26 cellular contexts compared by ENCODE assay signal in the genomic region with DNA sequence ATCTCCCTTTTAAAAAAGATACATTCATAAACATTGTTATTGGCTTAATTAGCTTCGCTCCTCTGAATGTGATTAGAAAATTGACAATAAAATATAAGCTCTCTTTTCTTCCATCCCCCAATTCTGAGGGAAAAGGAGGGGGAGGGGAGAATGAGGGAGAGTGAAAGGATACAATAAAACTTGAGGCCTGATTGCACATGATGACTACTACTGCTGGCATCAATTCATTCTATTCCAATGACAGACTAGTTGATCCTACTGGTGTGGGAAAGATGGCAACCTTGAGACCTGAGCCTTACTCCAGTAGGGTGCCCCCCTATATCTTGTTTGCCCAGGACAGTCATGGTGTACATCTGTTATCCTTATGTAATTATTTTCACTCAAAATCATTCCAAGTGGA. TPM values are rescaled to one million over a fixed set of nuclear protein-coding genes. Genes with fewer than 3 reads are reported as not detected.
A peak's percentile ranks its signal among the peaks of the same experiment; 100 is the strongest.
DNase-seq lines count a peak whose midpoint lies in the region; ATAC-seq and TF ChIP-seq lines count a peak whose summit lies in the region.
"Had no signal": no experiment of that assay in that cellular context is flagged by ENCODE, and none has a peak within 500 bp of the region (broad histone marks: within the 10 kb centered on the region; RNA-seq: fewer than 3 reads in every experiment).

No MANE protein-coding gene starts in this region.

- no peaks in the 10 kb centered on the region for H3K9me3 Mint-ChIP-seq in CD4-positive, alpha-beta T cell
- no peaks in the 10 kb centered on the region for H3K9me3 Mint-ChIP-seq in GM23338
- H3K9me3 Mint-ChIP-seq: activated naive CD4-positive, alpha-beta T cell treated with anti-CD3 and anti-CD28 coated beads for 36 hours; neural progenitor cell; stimulated activated naive B cell treated with anti-CD40 and anti-IgM and Interleukin-4, amounts not matched to agents 10 μg/mL and 1 μg/mL and 100 μg/mL, for 72 hours had no signal

- H3K9me2 ChIP-seq in GM23338 (ENCODE audit: insufficient read depth), result no peaks in the 10 kb centered on the region

- no peak overlapping the region for H2AFZ ChIP-seq in GM23338
- H2AFZ ChIP-seq: neural progenitor cell had no signal

- H3K4me1 Mint-ChIP-seq in CD4-positive, alpha-beta T cell (ENCODE audit: low read depth), result peaks cover 23% of the 10 kb centered on the region
- H3K4me1 Mint-ChIP-seq in GM23338, result no peaks in the 10 kb centered on the region; the same call in 2 of the 3 replicates

- H3K4me3 Mint-ChIP-seq in CD4-positive, alpha-beta T cell, result no peak overlapping the region
- no peak overlapping the region for H3K4me3 Mint-ChIP-seq in GM23338
- H3K4me3 Mint-ChIP-seq: activated CD4-positive, alpha-beta T cell treated with anti-CD3 and anti-CD28 coated beads for 36 hours; activated naive CD4-positive, alpha-beta T cell treated with anti-CD3 and anti-CD28 coated beads for 36 hours; neural progenitor cell; stimulated activated naive B cell treated with anti-CD40 and anti-IgM and Interleukin-4, amounts not matched to agents 10 μg/mL and 1 μg/mL and 100 μg/mL, for 72 hours had no signal

- peaks cover 3% of the 10 kb centered on the region; the same call in 1 of the 2 replicates for H3F3A ChIP-seq in GM23338 (replicated peaks; ENCODE audit: low read depth)

- no peak for TF ChIP-seq CTCF in fibroblast of mammary gland (conservative IDR thresholded peaks at IDR 0.05; ENCODE audit: control insufficient read depth, insufficient read depth, low read depth, low read length)
- no peak for TF ChIP-seq CTCF in CD4-positive, alpha-beta T cell (IDR thresholded peaks at IDR 0.05)
- no peak for TF ChIP-seq CTCF in GM23338 (conservative IDR thresholded peaks at IDR 0.05; ENCODE audit: low read depth in 2 of 2)

- no peaks in the 10 kb centered on the region for H4K20me1 ChIP-seq in GM23338 (replicated peaks; ENCODE audit: insufficient read depth)

- peak; percentile 37 for DNase-seq in A172 (ENCODE audit: low spot score)
- DNase-seq in HT1080 (ENCODE audit: low read depth), result peak; percentile 32
- DNase-seq in SK-N-MC (ENCODE audit: low read depth, low spot score), result no peak
- DNase-seq in fibroblast of mammary gland (ENCODE audit: low read depth), result peak; percentile 32
- no peak for DNase-seq in amniotic stem cell (lab: John Stamatoyannopoulos, UW)
- no peak for DNase-seq in CD4-positive, alpha-beta T cell
- no peak for DNase-seq in effector CD8-positive, alpha-beta T cell (lab: John Stamatoyannopoulos, UW)
- DNase-seq in GM23338 (ENCODE audit: low spot score), result no peak
- DNase-seq: 8988T; activated CD4-positive, alpha-beta T cell treated with anti-CD3 and anti-CD28 coated beads for 36 hours; activated naive CD4-positive, alpha-beta T cell treated with anti-CD3 and anti-CD28 coated beads for 36 hours; activated T-cell treated with anti-CD3 and anti-CD28 coated beads, Interleukin-2, amount 50 U/mL, for 48 hours; COR-L47; DND-41; effector CD4-positive, alpha-beta T cell; esophagus squamous epithelium; GOT3; NCI-H146; NCI-H526; SHP77; stimulated activated CD4-positive, alpha-beta T cell treated with anti-CD3 and anti-CD28 coated beads, Interleukin-2, amount 100 ng/mL, for 24 hours; stimulated activated naive B cell treated with anti-CD40 and anti-IgM and Interleukin-4, amounts not matched to agents 10 μg/mL and 1 μg/mL and 100 μg/mL, for 72 hours; testis had no signal

- H3K36me3 ChIP-seq in SK-N-MC (ENCODE audit: insufficient read depth, low read length) (peaks cover 23% of the 10 kb centered on the region), GM23338 (ENCODE audit: insufficient read depth) (no peaks in the 10 kb centered on the region)
- H3K36me3 ChIP-seq: neural progenitor cell had no signal

- peaks cover 2% of the 10 kb centered on the region for H3K4me1 ChIP-seq in GM23338 (ENCODE audit: insufficient read depth)

- intact Hi-C loops in CD4-positive, alpha-beta T cell (cut with DNase I, micrococcal nuclease), result loop anchor here in 1 of 2 experiments (1.0 to 2.0 kb wide), 2 partner anchors 46 to 206 kb away; no protein-coding TSS in a partner anchor

- no peaks in the 10 kb centered on the region for H3K79me2 ChIP-seq in GM23338 (replicated peaks; ENCODE audit: insufficient read depth)

- H3K36me3 Mint-ChIP-seq in CD4-positive, alpha-beta T cell (ENCODE audit: low read depth), result peaks cover 34% of the 10 kb centered on the region
- peaks cover 2% of the 10 kb centered on the region; the same call in 1 of the 3 replicates for H3K36me3 Mint-ChIP-seq in GM23338 (ENCODE audit: low read depth)
- H3K36me3 Mint-ChIP-seq: neural progenitor cell had no signal

- ATAC-seq in CD4-positive, alpha-beta T cell (ENCODE audit: poor library complexity), result no peak
- no peak for ATAC-seq in GM23338
- ATAC-seq: activated CD4-positive, alpha-beta T cell treated with anti-CD3 and anti-CD28 coated beads for 36 hours; gastroesophageal sphincter; stimulated activated naive B cell treated with anti-CD40 and anti-IgM and Interleukin-4, amounts not matched to agents 10 μg/mL and 1 μg/mL and 100 μg/mL, for 72 hours had no signal

- H3K27ac ChIP-seq in SK-N-MC (peak overlapping the region; percentile 78; the same call in 1 of the 2 replicates), GM23338 (ENCODE audit: low read depth) (no peak overlapping the region)
- H3K27ac ChIP-seq in CD4-positive, alpha-beta T cell (ENCODE audit: low read depth, low read length), result no peak overlapping the region
- H3K27ac ChIP-seq: ascending aorta, esophagus squamous epithelium, neural progenitor cell, testis had no signal

- CTCF ChIA-PET in CD4-positive, alpha-beta T cell (lab: Charles Lee), result no interaction called here

- no peaks in the 10 kb centered on the region for H3K9me3 ChIP-seq in SK-N-MC (ENCODE audit: low read depth, low read length)
- H3K9me3 ChIP-seq in CD4-positive, alpha-beta T cell (ENCODE audit: control insufficient read depth, low read length), result no peaks in the 10 kb centered on the region
- H3K9me3 ChIP-seq: ascending aorta, esophagus squamous epithelium, gastroesophageal sphincter, testis had no signal

- H3K27ac Mint-ChIP-seq in CD4-positive, alpha-beta T cell, result no peak overlapping the region
- no peak overlapping the region for H3K27ac Mint-ChIP-seq in GM23338
- H3K27ac Mint-ChIP-seq: activated CD4-positive, alpha-beta T cell treated with anti-CD3 and anti-CD28 coated beads for 36 hours; activated naive CD4-positive, alpha-beta T cell treated with anti-CD3 and anti-CD28 coated beads for 36 hours; neural progenitor cell had no signal

- no peak overlapping the region for H3K9ac ChIP-seq in SK-N-MC (ENCODE audit: insufficient read length)
- H3K9ac ChIP-seq: neural progenitor cell had no signal

- no peak overlapping the region for H3K4me3 ChIP-seq in SK-N-MC
- no peak overlapping the region for H3K4me3 ChIP-seq in fibroblast of mammary gland (ENCODE audit: control insufficient read depth, low read depth, low read length)
- no peak overlapping the region for H3K4me3 ChIP-seq in GM23338
- H3K4me3 ChIP-seq: ascending aorta, esophagus squamous epithelium, gastroesophageal sphincter, neural progenitor cell, testis had no signal

- H3K27me3 ChIP-seq in CD4-positive, alpha-beta T cell (ENCODE audit: control insufficient read depth, insufficient read depth, low read length), result no peaks in the 10 kb centered on the region
- H3K27me3 ChIP-seq in GM23338 (ENCODE audit: insufficient read depth), result peaks cover 2% of the 10 kb centered on the region
- H3K27me3 ChIP-seq: ascending aorta, gastroesophageal sphincter, testis had no signal

- H3K27me3 Mint-ChIP-seq in CD4-positive, alpha-beta T cell, result no peaks in the 10 kb centered on the region
- H3K27me3 Mint-ChIP-seq in GM23338 (ENCODE audit: insufficient read depth, low read depth, poor library complexity), result peaks cover 8% of the 10 kb centered on the region

- no peak overlapping the region for H3K4me2 ChIP-seq in GM23338
- H3K4me2 ChIP-seq: neural progenitor cell had no signal

- POLR2A ChIA-PET in CD4-positive, alpha-beta T cell (lab: Charles Lee), result interaction anchor here (1.0 to 1.5 kb wide), 3 partner anchors 10 to 18 kb away, joined by 3 to 4 read pairs (median 3); no protein-coding TSS in a partner anchor

TF ChIP-seq in GM23338, 12 proteins besides CTCF, POLR2A, EP300 and RAD21:
- TF ChIP-seq ZNF331 (CRISPR knock-in tag; IDR thresholded peaks at IDR 0.05; ENCODE audit: low read depth) (no peak), JUNB (IDR thresholded peaks at IDR 0.05; ENCODE audit: unreplicated experiment) (no peak), ZNF114 (CRISPR knock-in tag; IDR thresholded peaks at IDR 0.05) (no peak), CREB1 (CRISPR knock-in tag; IDR thresholded peaks at IDR 0.05; ENCODE audit: low read depth) (no peak), NANOG (IDR thresholded peaks at IDR 0.05; ENCODE audit: borderline replicate concordance) (no peak), STAT1 (IDR thresholded peaks at IDR 0.05; ENCODE audit: unreplicated experiment) (no peak)
TF ChIP-seq in GM23338: peak in this region for 0.

RNA-seq across cellular contexts. Expression of a gene that starts 4.5 kb away (rescaled TPM):
- 0.22 and 0.46 TPM in 2 replicates for total RNA-seq in A172 (2014; rRNA removed; shearing (Covaris generic))
- not detected in 2 replicates for total RNA-seq in HT1080 (2014; rRNA removed; shearing (Covaris generic))
- 0.25 and 0.29 TPM in 2 replicates for polyA plus RNA-seq in HT1080 (2015; cell fraction: cytosol; rRNA removed)
- 0.42 and 0.61 TPM in 2 replicates for polyA plus RNA-seq in HT1080 (2015; cell fraction: nucleus; rRNA removed)
- not detected for total RNA-seq in CD4-positive, alpha-beta T cell
- total RNA-seq in GM23338 (2014; rRNA removed; shearing (Covaris generic)), result 1.1 and 1.6 TPM in 2 replicates
- polyA plus RNA-seq in GM23338 (2016; fragmentation: Nextera tagmentation; extraction: Ambion mirVana), result 0.57 and 0.79 TPM in 2 replicates
- total RNA-seq: ascending aorta had no signal

RNA-seq across cellular contexts. Expression of a gene that starts 18.7 kb away (rescaled TPM):
- 109 and 133 TPM in 2 replicates for total RNA-seq in A172 (2014; rRNA removed; shearing (Covaris generic))
- total RNA-seq in HT1080 (2014; rRNA removed; shearing (Covaris generic)), result 67.6 and 68.7 TPM in 2 replicates
- 69.8 and 74.3 TPM in 2 replicates for polyA plus RNA-seq in HT1080 (2015; cell fraction: cytosol; rRNA removed)
- 42.8 and 43.0 TPM in 2 replicates for polyA plus RNA-seq in HT1080 (2015; cell fraction: nucleus; rRNA removed)
- total RNA-seq in CD4-positive, alpha-beta T cell, result 10 to 100 TPM; 67.9 to 68.6 TPM
- 55.2 and 70.2 TPM in 2 replicates for total RNA-seq in GM23338 (2014; rRNA removed; shearing (Covaris generic))
- 189 and 207 TPM in 2 replicates for polyA plus RNA-seq in GM23338 (2016; fragmentation: Nextera tagmentation; extraction: Ambion mirVana)

Comparison
In these comparisons a context has a peak if more than half of its experiments do, and no peak if none do; other contexts are left out.
1. DNase-seq: peak in A172 (single experiment), HT1080 (single experiment) and fibroblast of mammary gland (single experiment); none in SK-N-MC (single experiment), amniotic stem cell (single experiment), CD4-positive, alpha-beta T cell (0 of 10), effector CD8-positive, alpha-beta T cell (single experiment) and GM23338 (single experiment).